ENCODE assay signal across 8 cellular contexts in the genomic region with DNA sequence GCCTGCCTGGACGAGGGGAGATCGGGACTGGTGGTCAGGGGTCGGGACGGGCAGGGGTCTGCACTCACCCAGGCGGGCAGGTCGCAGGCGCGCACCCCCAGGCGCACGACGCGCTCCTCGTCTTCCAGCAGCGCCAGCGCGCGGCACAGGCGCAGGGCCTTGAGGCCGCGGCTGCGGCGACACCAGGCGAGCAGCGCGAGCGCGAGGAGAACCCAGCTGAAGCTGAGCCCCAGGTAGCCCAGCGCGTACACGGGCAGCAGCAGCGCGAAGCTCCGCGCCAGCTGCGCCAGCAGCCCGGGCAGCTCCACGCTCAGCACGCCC. TPM values are rescaled to one million over a fixed set of nuclear protein-coding genes. Genes with fewer than 3 reads are reported as not detected.
DNase-seq lines count a peak whose midpoint lies in the region; ATAC-seq and TF ChIP-seq lines count a peak whose summit lies in the region.

No MANE protein-coding gene starts in this region.

- peak; percentile 72 to 73 for DNase-seq in Caco-2
- no peak for DNase-seq in NT2/D1 (ENCODE audit: low read depth, low spot score)
- peak; percentile 76 for DNase-seq in cardiac septum (ENCODE audit: low spot score)
- DNase-seq in posterior vena cava (ENCODE audit: low spot score), result peak; percentile 87
- DNase-seq in GOT3 (lab: John Stamatoyannopoulos, UW), result no peak

- no peak for TF ChIP-seq CTCF in Caco-2 (IDR thresholded peaks at IDR 0.05; ENCODE audit: insufficient read depth in 1 of 2, low read depth in 1 of 2, low read length in 1 of 2, severe bottlenecking in 1 of 2, unreplicated experiment in 1 of 2)

- intact Hi-C loops in Caco-2 (cut with micrococcal nuclease; ENCODE audit: unreplicated experiment), result loop anchor here (1.0 to 10.0 kb wide), 5 partner anchors 11 to 125 kb away; a partner anchor contains a TSS
- intact Hi-C loops in cardiac septum (cut with DNase I), result loop anchor here (2.0 kb wide), 1 partner anchor 124 kb away; a partner anchor contains a TSS
- intact Hi-C loops in posterior vena cava (cut with DNase I), result loop anchor here in 1 of 2 donors (5.0 kb wide), 2 partner anchors 33 to 47 kb away; no protein-coding TSS in a partner anchor

- H3K27ac Mint-ChIP-seq in Caco-2 (ENCODE audit: unreplicated experiment), result peak overlapping the region; percentile 79
- no peak overlapping the region for H3K27ac Mint-ChIP-seq in activated naive CD8-positive, alpha-beta T cell

- H3K9me3 Mint-ChIP-seq in Caco-2 (ENCODE audit: unreplicated experiment), result no peaks in the 10 kb centered on the region
- H3K9me3 Mint-ChIP-seq in activated naive CD8-positive, alpha-beta T cell (ENCODE audit: low read depth), result no peaks in the 10 kb centered on the region

- POLR2A ChIA-PET in Caco-2 (lab: Charles Lee), result interaction anchor here (0.6 to 1.4 kb wide), 2 partner anchors 11 to 148 kb away, joined by 3 to 4 read pairs; no protein-coding TSS in a partner anchor

- H3K27me3 Mint-ChIP-seq in Caco-2 (ENCODE audit: insufficient read depth, unreplicated experiment), result no peaks in the 10 kb centered on the region
- H3K27me3 Mint-ChIP-seq in activated naive CD8-positive, alpha-beta T cell, result no peaks in the 10 kb centered on the region

- H3K9me3 ChIP-seq in Caco-2, result no peaks in the 10 kb centered on the region
- H3K9me3 ChIP-seq in NT2/D1 (ENCODE audit: insufficient read depth, low read length), result no peaks in the 10 kb centered on the region

- H3K4me1 ChIP-seq in Caco-2 (peaks cover 9% of the 10 kb centered on the region; the same call in 1 of the 2 replicates), NT2/D1 (ENCODE audit: insufficient read depth, insufficient read length) (no peaks in the 10 kb centered on the region)

- BruUV-seq in Caco-2 (replicated peaks; lab: Mats Ljungman, UMichigan), result no TSS peak

- H3K4me3 ChIP-seq in Caco-2 (ENCODE audit: low read depth, low read length) (peak overlapping the region; percentile 100), NT2/D1 (ENCODE audit: insufficient read length, low read depth) (peak overlapping the region; percentile 89)

- peak overlapping the region; percentile 95 for H3K9ac ChIP-seq in NT2/D1 (ENCODE audit: insufficient read length, low read depth)

- H3K4me1 Mint-ChIP-seq in Caco-2 (ENCODE audit: low read depth, unreplicated experiment), result peaks cover 12% of the 10 kb centered on the region
- peaks cover 42% of the 10 kb centered on the region for H3K4me1 Mint-ChIP-seq in activated naive CD8-positive, alpha-beta T cell (ENCODE audit: low read depth)

- ATAC-seq in GM19043 (IDR thresholded peaks at IDR 0.05; ENCODE audit: low read depth, unreplicated experiment), result peak; percentile 47
- peak; percentile 53 for ATAC-seq in HG03159 (IDR thresholded peaks at IDR 0.05; ENCODE audit: unreplicated experiment)

- H3K36me3 ChIP-seq in Caco-2 (ENCODE audit: control insufficient read depth, insufficient read depth, low read length), result no peaks in the 10 kb centered on the region
- peaks cover 4% of the 10 kb centered on the region for H3K36me3 ChIP-seq in NT2/D1 (ENCODE audit: insufficient read depth, insufficient read length, low read length)

- CTCF ChIA-PET in Caco-2 (lab: Charles Lee), result interaction anchor here (0.6 to 1.5 kb wide), 3 partner anchors 10 to 146 kb away, joined by 3 to 4 read pairs (median 3); a partner anchor contains a TSS

- H3K4me3 Mint-ChIP-seq in Caco-2 (ENCODE audit: unreplicated experiment), result peak overlapping the region; percentile 83
- peak overlapping the region; percentile 79 for H3K4me3 Mint-ChIP-seq in activated naive CD8-positive, alpha-beta T cell

- H3K27me3 ChIP-seq in Caco-2 (replicated peaks; ENCODE audit: control insufficient read depth, insufficient read depth, low read length), result no peaks in the 10 kb centered on the region
- H3K27me3 ChIP-seq in NT2/D1 (ENCODE audit: insufficient read depth, insufficient read length), result peaks cover 6% of the 10 kb centered on the region

- peaks cover 24% of the 10 kb centered on the region for H3K36me3 Mint-ChIP-seq in Caco-2 (ENCODE audit: insufficient read depth, unreplicated experiment)
- peaks cover 3% of the 10 kb centered on the region for H3K36me3 Mint-ChIP-seq in activated naive CD8-positive, alpha-beta T cell

RNA-seq across cellular contexts. Expression of a gene that starts 0.3 kb away (rescaled TPM):
- total RNA-seq in Caco-2 (2022) (55.2 and 59.4 TPM in 2 replicates), cardiac septum (45.6 TPM), posterior vena cava (100 to 1,000 TPM; 145 to 181 TPM)

RNA-seq across cellular contexts. Expression of a gene that starts 27.4 kb away (rescaled TPM):
- total RNA-seq in Caco-2 (2022) (13.2 and 17.6 TPM in 2 replicates), cardiac septum (24.8 TPM), posterior vena cava (10 to 100 TPM; 21.7 to 29.9 TPM)

Comparison
In these comparisons a context has a peak if more than half of its experiments do, and no peak if none do; other contexts are left out.
1. DNase-seq: peak in Caco-2 (2 of 2), cardiac septum (single experiment) and posterior vena cava (single experiment); none in NT2/D1 (single experiment) and GOT3 (single experiment).